8 cellular contexts compared by ENCODE assay signal in genomic region chr10:24552346-24553016, GRCh38.
A peak's percentile ranks its signal among the peaks of the same experiment; 100 is the strongest.
DNase-seq lines count a peak whose midpoint lies in the region; ATAC-seq lines count a peak whose summit lies in the region.

No MANE protein-coding gene starts in this region.

- WGBS in mesendoderm (ENCODE audit: extremely low coverage, insufficient coverage, low lambda C conversion rate): no CpG with 5 or more reads among the region's 22 CpGs

- H3K27me3 ChIP-seq in mesendoderm (ENCODE audit: insufficient read depth, low read length, poor library complexity): no peaks in the 10 kb centered on the region

- H3K4me1 Mint-ChIP-seq in activated T-cell treated with anti-CD3 and anti-CD28 coated beads, Interleukin-2, amount 50 U/mL, for 24 hours (ENCODE audit: low read depth): peaks cover 6% of the 10 kb centered on the region

- H3K9me3 Mint-ChIP-seq in activated T-cell treated with anti-CD3 and anti-CD28 coated beads, Interleukin-2, amount 50 U/mL, for 24 hours: no peaks in the 10 kb centered on the region

- H3K9ac ChIP-seq in mesendoderm (ENCODE audit: low read length): no peak overlapping the region

- H3K36me3 Mint-ChIP-seq in activated T-cell treated with anti-CD3 and anti-CD28 coated beads, Interleukin-2, amount 50 U/mL, for 24 hours (ENCODE audit: low read depth): no peaks in the 10 kb centered on the region

- peak; percentile 3 for DNase-seq in activated T-cell treated with anti-CD3 and anti-CD28 coated beads for 24 hours (ENCODE audit: low read depth)
- DNase-seq in activated T-cell treated with anti-CD3 and anti-CD28 coated beads, Interleukin-2, amount 50 U/mL, for 24 hours: no peak
- peak; percentile 21 for DNase-seq in astrocyte of the hippocampus (ENCODE audit: low read depth, low spot score)
- DNase-seq in mesendoderm: peak; percentile 96
- DNase-seq in hippocampal formation (lab: John Stamatoyannopoulos, UW): no peak
- no peak for DNase-seq in central memory CD4-positive, alpha-beta T cell

- no peak overlapping the region for H2BK120ac ChIP-seq in mesendoderm (ENCODE audit: low read depth, low read length)

- no peaks in the 10 kb centered on the region for H3K36me3 ChIP-seq in mesendoderm (ENCODE audit: control insufficient read depth, insufficient read depth, low read length)

- ATAC-seq in HG03520 (IDR thresholded peaks at IDR 0.05; ENCODE audit: unreplicated experiment) (peak; percentile 71), HG03442 (IDR thresholded peaks at IDR 0.05; ENCODE audit: unreplicated experiment) (no peak)

- H3K27ac ChIP-seq in mesendoderm (ENCODE audit: low read depth, low read length): no peak overlapping the region

- H4K5ac ChIP-seq in mesendoderm (ENCODE audit: low read length): no peak overlapping the region

- H2BK15ac ChIP-seq in mesendoderm (replicated peaks; ENCODE audit: low read depth): no peak overlapping the region

- no peak overlapping the region for H3K23ac ChIP-seq in mesendoderm (ENCODE audit: low read length)

- H2BK5ac ChIP-seq in mesendoderm (ENCODE audit: low read length): no peak overlapping the region

- H3K4me2 ChIP-seq in mesendoderm (ENCODE audit: low read length): no peak overlapping the region

- no peak overlapping the region for H4K8ac ChIP-seq in mesendoderm (ENCODE audit: low read depth, low read length)

- no peak overlapping the region for H2AK5ac ChIP-seq in mesendoderm (ENCODE audit: low read length)

- H3K18ac ChIP-seq in mesendoderm (ENCODE audit: low read length): no peak overlapping the region

- no peaks in the 10 kb centered on the region for H3K27me3 Mint-ChIP-seq in activated T-cell treated with anti-CD3 and anti-CD28 coated beads, Interleukin-2, amount 50 U/mL, for 24 hours

- H3K79me2 ChIP-seq in mesendoderm (ENCODE audit: control insufficient read depth, insufficient read depth, low read length): no peaks in the 10 kb centered on the region

- H3K79me1 ChIP-seq in mesendoderm (ENCODE audit: low read length): no peaks in the 10 kb centered on the region

- H3K56ac ChIP-seq in mesendoderm (ENCODE audit: low read length): no peak overlapping the region

- H3K27ac Mint-ChIP-seq in activated T-cell treated with anti-CD3 and anti-CD28 coated beads, Interleukin-2, amount 50 U/mL, for 24 hours: no peak overlapping the region

- H3K4me1 ChIP-seq in mesendoderm (ENCODE audit: control insufficient read depth, low read depth, low read length): no peaks in the 10 kb centered on the region

- H3K4me3 ChIP-seq in mesendoderm (ENCODE audit: low read length): no peak overlapping the region

- H3K4me3 Mint-ChIP-seq in activated T-cell treated with anti-CD3 and anti-CD28 coated beads, Interleukin-2, amount 50 U/mL, for 24 hours: no peak overlapping the region

- H3K4ac ChIP-seq in mesendoderm (ENCODE audit: low read depth, low read length): no peak overlapping the region

Comparison
In these comparisons a context has a peak if more than half of its experiments do, and no peak if none do; other contexts are left out.
1. DNase-seq: peak in activated T-cell treated with anti-CD3 and anti-CD28 coated beads for 24 hours (single experiment), astrocyte of the hippocampus (single experiment) and mesendoderm (single experiment); none in activated T-cell treated with anti-CD3 and anti-CD28 coated beads, Interleukin-2, amount 50 U/mL, for 24 hours (single experiment), hippocampal formation (0 of 2) and central memory CD4-positive, alpha-beta T cell (single experiment).